ENCODE assay signal across 1 cellular context in the genomic region with DNA sequence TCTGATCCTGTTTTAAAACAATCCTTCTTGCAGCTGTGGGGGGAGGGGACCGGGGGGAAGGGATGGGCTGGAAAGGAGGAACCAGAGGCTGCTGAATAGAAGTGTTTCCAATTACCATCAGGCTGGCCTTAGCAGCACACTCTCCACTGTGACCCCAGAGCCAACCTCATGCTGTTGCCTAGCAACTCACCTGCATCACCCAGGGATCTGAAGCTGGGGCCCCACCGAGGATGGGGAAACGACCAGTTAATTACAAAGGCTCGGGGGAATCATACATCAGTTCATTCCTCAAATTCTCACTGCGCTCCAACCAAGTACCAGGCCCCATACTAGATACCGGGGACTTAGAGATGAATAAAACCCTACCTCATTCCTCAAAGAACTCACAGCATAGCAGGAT.
TF ChIP-seq lines count a peak whose summit lies in the region.

No MANE protein-coding gene starts in this region.

TF ChIP-seq in HepG2, 621 proteins besides CTCF, POLR2A, EP300 and RAD21:
- 0 out of 2 replicates have a peak, but pooled peaks have one; percentile 12 for TF ChIP-seq RFX3 (CRISPR knock-in tag; IDR thresholded peaks at IDR 0.05)
- TF ChIP-seq, protein P1, sequence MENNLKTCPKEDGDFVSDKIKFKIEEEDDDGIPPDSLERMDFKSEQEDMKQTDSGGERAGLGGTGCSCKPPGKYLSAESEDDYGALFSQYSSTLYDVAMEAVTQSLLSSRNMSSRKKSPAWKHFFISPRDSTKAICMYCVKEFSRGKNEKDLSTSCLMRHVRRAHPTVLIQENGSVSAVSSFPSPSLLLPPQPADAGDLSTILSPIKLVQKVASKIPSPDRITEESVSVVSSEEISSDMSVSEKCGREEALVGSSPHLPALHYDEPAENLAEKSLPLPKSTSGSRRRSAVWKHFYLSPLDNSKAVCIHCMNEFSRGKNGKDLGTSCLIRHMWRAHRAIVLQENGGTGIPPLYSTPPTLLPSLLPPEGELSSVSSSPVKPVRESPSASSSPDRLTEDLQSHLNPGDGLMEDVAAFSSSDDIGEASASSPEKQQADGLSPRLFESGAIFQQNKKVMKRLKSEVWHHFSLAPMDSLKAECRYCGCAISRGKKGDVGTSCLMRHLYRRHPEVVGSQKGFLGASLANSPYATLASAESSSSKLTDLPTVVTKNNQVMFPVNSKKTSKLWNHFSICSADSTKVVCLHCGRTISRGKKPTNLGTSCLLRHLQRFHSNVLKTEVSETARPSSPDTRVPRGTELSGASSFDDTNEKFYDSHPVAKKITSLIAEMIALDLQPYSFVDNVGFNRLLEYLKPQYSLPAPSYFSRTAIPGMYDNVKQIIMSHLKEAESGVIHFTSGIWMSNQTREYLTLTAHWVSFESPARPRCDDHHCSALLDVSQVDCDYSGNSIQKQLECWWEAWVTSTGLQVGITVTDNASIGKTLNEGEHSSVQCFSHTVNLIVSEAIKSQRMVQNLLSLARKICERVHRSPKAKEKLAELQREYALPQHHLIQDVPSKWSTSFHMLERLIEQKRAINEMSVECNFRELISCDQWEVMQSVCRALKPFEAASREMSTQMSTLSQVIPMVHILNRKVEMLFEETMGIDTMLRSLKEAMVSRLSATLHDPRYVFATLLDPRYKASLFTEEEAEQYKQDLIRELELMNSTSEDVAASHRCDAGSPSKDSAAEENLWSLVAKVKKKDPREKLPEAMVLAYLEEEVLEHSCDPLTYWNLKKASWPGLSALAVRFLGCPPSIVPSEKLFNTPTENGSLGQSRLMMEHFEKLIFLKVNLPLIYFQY (CRISPR knock-in tag; IDR thresholded peaks at IDR 0.05; ENCODE audit: borderline replicate concordance), result no peak
